In the genomic region with DNA sequence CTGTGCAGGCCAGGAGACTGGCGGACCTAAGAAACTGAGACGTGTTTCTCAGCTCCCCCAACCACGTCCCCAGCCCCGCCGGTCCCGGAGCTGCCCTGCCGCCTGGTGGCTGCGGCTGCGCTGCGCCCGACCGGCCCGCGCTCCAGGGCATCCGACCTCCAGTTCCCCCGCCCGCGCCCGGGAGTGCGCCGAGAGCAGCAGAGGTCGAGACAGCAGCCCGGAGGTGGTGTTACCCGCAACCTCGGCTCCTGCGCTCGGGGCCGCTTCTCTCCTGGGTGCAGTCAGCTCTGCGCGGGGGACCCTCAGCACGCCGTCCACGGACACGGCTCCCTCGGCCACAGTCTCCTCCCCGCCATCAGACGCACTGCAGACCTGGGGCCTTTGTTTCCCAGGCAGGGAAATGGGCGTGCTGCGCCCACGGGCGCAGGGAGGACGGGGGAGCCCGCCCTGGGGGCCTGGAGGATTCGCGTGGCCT, we compare ENCODE assay signal across 8 cellular contexts. TPM values are rescaled to one million over a fixed set of nuclear protein-coding genes. Genes with fewer than 3 reads are reported as not detected.
DNase-seq lines count a peak whose midpoint lies in the region; ATAC-seq and TF ChIP-seq lines count a peak whose summit lies in the region.

No MANE protein-coding gene starts in this region.

- in situ Hi-C loops in gastrocnemius medialis (cut with MboI; ENCODE audit: low sequenced_read_pairs in 4 of 4): loop anchor here in 1 of 4 donors (25.0 kb wide), 1 partner anchor 275 kb away; no protein-coding TSS in a partner anchor

- no peak for TF ChIP-seq POLR2A in gastrocnemius medialis (IDR thresholded peaks at IDR 0.05)

- intact Hi-C loops in gastrocnemius medialis (cut with DNase I; ENCODE audit: low total_unique reads): no loop called here

- ATAC-seq in GM21619 (IDR thresholded peaks at IDR 0.05; ENCODE audit: unreplicated experiment) (peak; percentile 67), gastrocnemius medialis (peak in 1 of 2 donors; percentile 33)

- H3K27me3 ChIP-seq in right atrium auricular region (no peaks in the 10 kb centered on the region), gastrocnemius medialis (peaks cover 2 to 19% (median 9%) of the 10 kb centered on the region in 3 donors)

- peaks cover 0 to 46% of the 10 kb centered on the region in 2 donors for H3K4me1 ChIP-seq in right atrium auricular region
- peaks cover 6 to 29% of the 10 kb centered on the region in 2 donors for H3K4me1 ChIP-seq in gastrocnemius medialis

- H3K4me3 ChIP-seq in right atrium auricular region (peak overlapping the region; percentile 31 to 56), gastrocnemius medialis (peak overlapping the region; percentile 29 to 50 (median 45))

- H3K9me3 ChIP-seq in right atrium auricular region (no peaks in the 10 kb centered on the region), gastrocnemius medialis (no peaks in the 10 kb centered on the region)

- H3K27ac ChIP-seq in right atrium auricular region (peak overlapping the region; percentile 8 to 51), gastrocnemius medialis (peak overlapping the region in 1 of 4 donors; percentile 32)

- no peaks in the 10 kb centered on the region for H3K36me3 ChIP-seq in right atrium auricular region
- H3K36me3 ChIP-seq in gastrocnemius medialis: no peaks in the 10 kb centered on the region

- TF ChIP-seq CTCF in right atrium auricular region (IDR thresholded peaks at IDR 0.05) (peak; percentile 74 to 93), gastrocnemius medialis (IDR thresholded peaks at IDR 0.05 in 4 of 5, conservative IDR thresholded peaks at IDR 0.05 in 1 of 5) (peak in 4 of 5 experiments; percentile 55 to 70 (median 68))

- DNase-seq in Daoy (ENCODE audit: low read depth): peak; percentile 93
- peak; percentile 56 for DNase-seq in LHCN-M2 (ENCODE audit: low read depth)
- peak; percentile 71 for DNase-seq in T follicular helper cell (ENCODE audit: low read depth)
- peak; percentile 62 for DNase-seq in activated naive CD8-positive, alpha-beta T cell treated with anti-CD3 and anti-CD28 coated beads, Interleukin-2, amount 50 U/mL, for 16 hours (ENCODE audit: low read depth, low spot score)
- DNase-seq in right atrium auricular region (ENCODE audit: low spot score): no peak
- no peak for DNase-seq in gastrocnemius medialis
- no peak for DNase-seq in NCI-H1048 (lab: John Stamatoyannopoulos, UW)

RNA-seq across cellular contexts. Expression of a gene that starts 21.6 kb away (rescaled TPM):
- total RNA-seq in Daoy (2014; rRNA removed; shearing (Covaris generic)): 3.3 and 5.1 TPM in 2 replicates
- not detected in 2 replicates for total RNA-seq in LHCN-M2 (2014; rRNA removed)
- polyA plus RNA-seq in LHCN-M2 (2012): not detected
- 1 to 10 TPM in 1 of 2 donors, under 1 TPM in 1; 0.67 to 1.2 TPM for total RNA-seq in right atrium auricular region
- under 1 TPM; 0.07 to 0.61 (median 0.26) TPM for total RNA-seq in gastrocnemius medialis

Comparison
In these comparisons a context has a peak if more than half of its experiments do, and no peak if none do; other contexts are left out.
1. DNase-seq: peak in Daoy (single experiment), LHCN-M2 (single experiment), T follicular helper cell (single experiment) and activated naive CD8-positive, alpha-beta T cell treated with anti-CD3 and anti-CD28 coated beads, Interleukin-2, amount 50 U/mL, for 16 hours (single experiment); none in right atrium auricular region (single experiment), gastrocnemius medialis (0 of 2) and NCI-H1048 (single experiment).